Comparison of ENCODE assay signal across 9 cellular contexts in the genomic region with DNA sequence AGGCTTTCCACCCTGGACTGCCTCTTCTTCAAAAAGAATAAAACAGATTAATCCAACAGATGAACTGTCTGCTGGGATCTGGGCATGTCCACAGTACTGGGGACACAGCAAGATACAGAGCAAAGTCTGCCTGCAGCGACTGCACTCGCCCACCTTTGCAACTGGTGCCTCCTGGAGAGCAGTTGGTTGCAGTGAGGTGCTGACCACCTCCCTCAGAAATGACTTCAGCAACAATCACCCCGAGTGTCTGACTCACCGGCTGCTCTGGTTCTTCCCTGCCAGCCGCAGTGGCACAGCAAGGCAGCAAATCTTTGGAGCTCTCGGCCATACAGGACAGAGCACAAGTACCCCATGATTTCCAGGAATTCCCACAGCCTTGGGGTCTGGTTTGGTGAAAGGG.
DNase-seq lines count a peak whose midpoint lies in the region; ATAC-seq and TF ChIP-seq lines count a peak whose summit lies in the region.
"Had no signal": no experiment of that assay in that cellular context is flagged by ENCODE, and none has a peak within 500 bp of the region (broad histone marks: within the 10 kb centered on the region; RNA-seq: fewer than 3 reads in every experiment).

No MANE protein-coding gene starts in this region.

- POLR2A ChIA-PET in PC-3 (lab: Charles Lee; ENCODE audit: unreplicated experiment), result no interaction called here

- BruUV-seq in PC-3 (replicated peaks; lab: Mats Ljungman, UMichigan), result no TSS peak

- H3K4me3 ChIP-seq in PC-3 (ENCODE audit: low read length) (peak overlapping the region; percentile 12; the same call in 1 of the 2 replicates), epithelial cell of proximal tubule (ENCODE audit: low read depth, low read length) (no peak overlapping the region), skeletal muscle tissue (ENCODE audit: low read length in 3 of 3) (no peak overlapping the region)

- H3K4me1 ChIP-seq in PC-3 (ENCODE audit: insufficient read depth, low read length) (peaks cover 66% of the 10 kb centered on the region), skeletal muscle tissue (ENCODE audit: control insufficient read depth in 3 of 3, insufficient read depth in 3 of 3, low read length in 3 of 3) (peaks cover 27 to 52% (median 32%) of the 10 kb centered on the region in 3 donors)

- H3K9ac ChIP-seq in PC-3 (ENCODE audit: low read length) (peak overlapping the region; percentile 56), skeletal muscle tissue (ENCODE audit: low read depth in 1 of 3, low read length in 3 of 3) (peak overlapping the region in 1 of 3 donors; percentile 8)

- no peaks in the 10 kb centered on the region for H4K20me1 ChIP-seq in PC-3 (ENCODE audit: low read length)

- H3K27ac ChIP-seq in PC-3 (ENCODE audit: low read length), result peak overlapping the region; percentile 89
- H3K27ac ChIP-seq in skeletal muscle tissue (ENCODE audit: low read depth, low read length), result peak overlapping the region; percentile 22
- H3K27ac ChIP-seq: epithelial cell of prostate had no signal

- no peak overlapping the region for H2AFZ ChIP-seq in PC-3 (ENCODE audit: low read length)

- no peaks in the 10 kb centered on the region for H3K9me2 ChIP-seq in PC-3 (replicated peaks; ENCODE audit: low read length)

- no peaks in the 10 kb centered on the region for H3K9me3 ChIP-seq in PC-3 (ENCODE audit: low read length)
- H3K9me3 ChIP-seq in skeletal muscle tissue (ENCODE audit: control insufficient read depth in 3 of 3, low read length in 3 of 3), result no peaks in the 10 kb centered on the region

- DNase-seq in activated CD4-positive, alpha-beta T cell treated with anti-CD3 and anti-CD28 coated beads for 48 hours, result peak; percentile 51
- DNase-seq in activated CD4-positive, alpha-beta T cell treated with anti-CD3 and anti-CD28 coated beads for 1 hour, result no peak
- DNase-seq in PC-3 (peak; percentile 82), epithelial cell of proximal tubule (ENCODE audit: low read depth) (peak; percentile 56), NCI-H2029 treated with DMSO at 0.1 percent for 48 hours (lab: John Stamatoyannopoulos, UW) (no peak), UCSD-AML1 (lab: John Stamatoyannopoulos, UW; ENCODE audit: unreplicated experiment) (no peak), Kasumi-1 (lab: John Stamatoyannopoulos, UW) (no peak)

- no peaks in the 10 kb centered on the region for H3K79me2 ChIP-seq in PC-3 (ENCODE audit: low read length)

- CTCF ChIA-PET in PC-3 (lab: Charles Lee), result no interaction called here

- peak overlapping the region; percentile 72 for H3K4me2 ChIP-seq in PC-3 (ENCODE audit: low read length)

- H3K27me3 ChIP-seq in PC-3 (ENCODE audit: low read length) (no peaks in the 10 kb centered on the region), skeletal muscle tissue (ENCODE audit: control insufficient read depth in 3 of 3, insufficient read depth in 3 of 3, low read length in 3 of 3) (no peaks in the 10 kb centered on the region)

- no peaks in the 10 kb centered on the region for H3F3A ChIP-seq in PC-3 (ENCODE audit: low read length, unreplicated experiment)

- no peaks in the 10 kb centered on the region for H3K36me3 ChIP-seq in PC-3 (ENCODE audit: low read depth, low read length)
- H3K36me3 ChIP-seq in skeletal muscle tissue (ENCODE audit: control insufficient read depth in 3 of 3, insufficient read depth in 3 of 3, low read length in 3 of 3), result peaks cover 0 to 2% (median 0%) of the 10 kb centered on the region in 3 donors

- TF ChIP-seq CTCF in PC-3 (conservative IDR thresholded peaks at IDR 0.05; ENCODE audit: low read depth, low read length) (no peak), epithelial cell of proximal tubule (conservative IDR thresholded peaks at IDR 0.05; ENCODE audit: low read depth, low read length) (no peak)

- intact Hi-C loops in PC-3 (cut with micrococcal nuclease), result no loop called here

- peak; percentile 53 for ATAC-seq in PC-3

Comparison
In these comparisons a context has a peak if more than half of its experiments do, and no peak if none do; other contexts are left out.
1. DNase-seq: peak in activated CD4-positive, alpha-beta T cell treated with anti-CD3 and anti-CD28 coated beads for 48 hours (single experiment), PC-3 (single experiment) and epithelial cell of proximal tubule (single experiment); none in activated CD4-positive, alpha-beta T cell treated with anti-CD3 and anti-CD28 coated beads for 1 hour (single experiment), NCI-H2029 treated with DMSO at 0.1 percent for 48 hours (single experiment), UCSD-AML1 (single experiment) and Kasumi-1 (0 of 2).